In the genomic region with DNA sequence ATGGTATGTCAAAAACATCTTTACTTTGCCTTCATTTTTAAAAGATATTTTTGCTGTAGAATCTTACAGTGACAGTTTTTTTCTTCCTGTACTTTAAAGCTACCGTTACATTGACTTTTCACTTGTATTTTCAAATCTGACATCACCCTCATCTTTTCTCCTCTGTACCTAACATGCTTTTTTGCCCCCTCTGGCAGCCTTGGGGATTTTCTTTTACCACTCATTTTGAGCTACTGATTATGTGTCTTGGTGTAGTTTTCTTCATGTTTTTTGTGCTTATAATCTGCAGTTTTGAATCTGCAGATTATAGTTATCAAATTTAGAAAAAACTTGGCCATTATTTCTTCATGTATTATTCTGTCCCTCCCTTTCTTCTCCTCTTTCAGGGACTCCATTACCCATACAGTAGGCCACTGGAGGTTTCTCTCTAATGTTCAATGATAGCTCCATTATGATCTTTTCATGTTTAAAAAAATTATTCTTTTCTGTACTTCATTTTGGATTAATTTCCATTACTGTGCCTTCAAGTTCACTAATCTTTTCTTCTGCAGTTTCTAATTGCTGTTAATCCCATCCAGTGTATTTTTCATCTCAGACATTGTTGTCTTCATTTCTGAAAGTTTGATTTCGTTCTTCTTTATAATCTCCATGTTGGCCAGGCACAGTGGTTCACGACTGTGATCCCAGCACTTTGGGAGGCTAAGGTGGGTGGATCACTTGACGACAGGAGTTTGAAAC, we compare ENCODE assay signal across 24 cellular contexts.
DNase-seq lines count a peak whose midpoint lies in the region; ATAC-seq, FAIRE-seq and TF ChIP-seq lines count a peak whose summit lies in the region.
"Had no signal": no experiment of that assay in that cellular context is flagged by ENCODE, and none has a peak within 500 bp of the region (broad histone marks: within the 10 kb centered on the region; RNA-seq: fewer than 3 reads in every experiment).

No MANE protein-coding gene starts in this region.

- TF ChIP-seq POLR2A in GM12878 (IDR thresholded peaks at IDR 0.05; ENCODE audit: low read depth, low read length) = no peak

- no peaks in the 10 kb centered on the region for H3K9me2 ChIP-seq in GM23338 (ENCODE audit: insufficient read depth)

- H3K4me2 ChIP-seq in GM23338 (no peak overlapping the region), GM12878 (ENCODE audit: control insufficient read depth, insufficient read depth) (no peak overlapping the region)

- H3K27me3 Mint-ChIP-seq in GM23338 (ENCODE audit: insufficient read depth, low read depth, poor library complexity) (no peaks in the 10 kb centered on the region), mesothelial cell of epicardium (ENCODE audit: low read depth) (no peaks in the 10 kb centered on the region), WTC11 (ENCODE audit: low read depth) (no peaks in the 10 kb centered on the region)
- H3K27me3 Mint-ChIP-seq: B cell; CD8-positive, alpha-beta memory T cell; IgD-negative memory B cell had no signal

- TF ChIP-seq RAD21 in GM12878 (IDR thresholded peaks at IDR 0.05; ENCODE audit: insufficient read depth, low read depth, low read length) = no peak

- peaks cover 9% of the 10 kb centered on the region; the same call in 2 of the 3 replicates for H3K4me1 Mint-ChIP-seq in GM23338
- H3K4me1 Mint-ChIP-seq in mesothelial cell of epicardium = peaks cover 16% of the 10 kb centered on the region
- H3K4me1 Mint-ChIP-seq in WTC11 = peaks cover 15% of the 10 kb centered on the region

- H3K9me3 ChIP-seq in HEK293 (ENCODE audit: control insufficient read depth, insufficient read depth, low read depth, low read length) = no peaks in the 10 kb centered on the region
- H3K9me3 ChIP-seq in GM12878 (replicated peaks; ENCODE audit: control insufficient read depth, insufficient read depth, low read length) = peaks cover 17% of the 10 kb centered on the region

- H3K4me3 ChIP-seq in GM23338 = no peak overlapping the region
- H3K4me3 ChIP-seq in HEK293 (ENCODE audit: low read depth, low read length) = no peak overlapping the region
- H3K4me3 ChIP-seq in GM12878 = no peak overlapping the region

- ATAC-seq in GM23338 (no peak), GM12878 (no peak), WTC11 (no peak)
- ATAC-seq: PC-3 had no signal

- H3K4me3 Mint-ChIP-seq in GM23338 (no peak overlapping the region), mesothelial cell of epicardium (no peak overlapping the region), WTC11 (no peak overlapping the region)
- H3K4me3 Mint-ChIP-seq: B cell; CD8-positive, alpha-beta memory T cell; IgD-negative memory B cell had no signal

- SMC1A ChIA-PET in GM12878 (lab: Charles Lee; ENCODE audit: uncharacterized antibody, unreplicated experiment) = interaction anchor here (0.6 to 11.6 kb wide), 9 partner anchors 9 to 301 kb away, joined by 3 to 164 read pairs (median 3); no protein-coding TSS in a partner anchor

- POLR2A ChIA-PET in HEK293 (lab: Yijun Ruan, JAX) = interaction anchor here (0.6 kb wide), 1 partner anchor 117 kb away, joined by 5 read pairs; no protein-coding TSS in a partner anchor
- POLR2A ChIA-PET in GM12878 (lab: Charles Lee) = no interaction called here
- POLR2A ChIA-PET in WTC11 (lab: Charles Lee) = interaction anchor here (0.6 kb wide), 2 partner anchors 193 to 385 kb away, joined by 6 to 7 read pairs; no protein-coding TSS in a partner anchor

- H3K27me3 ChIP-seq in GM23338 (ENCODE audit: insufficient read depth) = no peaks in the 10 kb centered on the region
- H3K27me3 ChIP-seq in GM12878 (replicated peaks in 1 of 2; ENCODE audit: control insufficient read depth in 2 of 2, insufficient read depth in 2 of 2, low read length in 1 of 2) = no peaks in the 10 kb centered on the region

- in situ Hi-C loops in GM12878 (cut with MboI) = no loop called here

- 84% methylated on average over 4 of the region's 4 CpGs for WGBS in GM12878 (ENCODE audit: insufficient coverage, insufficient replicate concordance, low lambda C conversion rate, missing lambda C conversion rate)

- H2AFZ ChIP-seq in GM23338 (no peak overlapping the region), GM12878 (ENCODE audit: control insufficient read depth, low read depth, low read length) (no peak overlapping the region)

- CTCF ChIA-PET in HEK293 (lab: Yijun Ruan, JAX) (interaction anchor here (0.6 to 1.1 kb wide), 3 partner anchors 11 to 263 kb away, joined by 3 to 9 read pairs (median 4); no protein-coding TSS in a partner anchor), GM12878 (lab: Yijun Ruan, JAX) (interaction anchor here (1.4 to 1.7 kb wide), 3 partner anchors 13 to 147 kb away, joined by 3 to 5 read pairs (median 3); no protein-coding TSS in a partner anchor), WTC11 (lab: Charles Lee) (interaction anchor here (0.8 to 1.5 kb wide), 2 partner anchors 67 to 176 kb away, joined by 5 read pairs; no protein-coding TSS in a partner anchor)

- no peaks in the 10 kb centered on the region for H3F3A ChIP-seq in GM23338 (replicated peaks; ENCODE audit: low read depth)

- H3K27ac Mint-ChIP-seq in GM23338 (no peak overlapping the region), mesothelial cell of epicardium (no peak overlapping the region), WTC11 (no peak overlapping the region)
- H3K27ac Mint-ChIP-seq: B cell; CD8-positive, alpha-beta memory T cell had no signal

- H3K36me3 ChIP-seq in GM23338 (ENCODE audit: insufficient read depth) (no peaks in the 10 kb centered on the region), HEK293 (ENCODE audit: control insufficient read depth in 2 of 2, insufficient read depth in 1 of 2, low read length in 2 of 2) (no peaks in the 10 kb centered on the region), GM12878 (ENCODE audit: control insufficient read depth in 2 of 2, insufficient read depth in 2 of 2, low read length in 1 of 2) (peaks cover 0 to 3% of the 10 kb centered on the region in 2 experiments; a peak in 1 of 4 replicates)

- H3K9me3 Mint-ChIP-seq in GM23338 (peaks cover 20% of the 10 kb centered on the region), mesothelial cell of epicardium (peaks cover 35% of the 10 kb centered on the region), WTC11 (peaks cover 25% of the 10 kb centered on the region)

- 0 out of 4 replicates have a peak, but pooled peaks of 1 of the 2 experiments have one; percentile 21 for TF ChIP-seq CTCF in GM23338 (conservative IDR thresholded peaks at IDR 0.05; ENCODE audit: low read depth in 2 of 2)
- TF ChIP-seq CTCF in HEK293 (tag by site-specific recombination; IDR thresholded peaks at IDR 0.05) = no peak
- TF ChIP-seq CTCF in GM12878 (IDR thresholded peaks at IDR 0.05 in 2 of 3, conservative IDR thresholded peaks at IDR 0.05 in 1 of 3; ENCODE audit: control insufficient read depth in 2 of 3, extremely low read depth in 1 of 3, insufficient read depth in 1 of 3, low read depth in 3 of 3, low read length in 3 of 3) = 0 out of 6 replicates have a peak, but pooled peaks of 1 of the 3 experiments have one; percentile 10
- TF ChIP-seq CTCF in mesothelial cell of epicardium (IDR thresholded peaks at IDR 0.05; ENCODE audit: unreplicated experiment) = peak; percentile 30
- no peak for TF ChIP-seq CTCF in WTC11 (IDR thresholded peaks at IDR 0.05)

- no peak overlapping the region for H3K27ac ChIP-seq in GM23338 (ENCODE audit: low read depth)
- H3K27ac ChIP-seq in HEK293 (ENCODE audit: extremely low read depth, low read depth, low read length) = no peak overlapping the region
- H3K27ac ChIP-seq in GM12878 (ENCODE audit: control insufficient read depth, insufficient read depth) = no peak overlapping the region
- H3K27ac ChIP-seq: C4-2B had no signal

- H3K36me3 Mint-ChIP-seq in GM23338 (ENCODE audit: low read depth) = peaks cover 24% of the 10 kb centered on the region
- H3K36me3 Mint-ChIP-seq in mesothelial cell of epicardium = peaks cover 42% of the 10 kb centered on the region
- peaks cover 28% of the 10 kb centered on the region for H3K36me3 Mint-ChIP-seq in WTC11

- FAIRE-seq in GM12878 (lab: Jason Lieb, UNC) = no peak
- FAIRE-seq: H1 had no signal

- no peak overlapping the region for H3K9ac ChIP-seq in GM12878 (ENCODE audit: control insufficient read depth, insufficient read depth, low read length)

- intact Hi-C loops in GM12878 (cut with micrococcal nuclease; ENCODE audit: unreplicated experiment) = loop anchor here (5.0 kb wide), 1 partner anchor 52 kb away; no protein-coding TSS in a partner anchor

- RAD21 ChIA-PET in GM12878 (lab: Charles Lee; ENCODE audit: unreplicated experiment) = no interaction called here

- H3K4me1 ChIP-seq in GM23338 (ENCODE audit: insufficient read depth) = peaks cover 11% of the 10 kb centered on the region
- H3K4me1 ChIP-seq in HEK293 (ENCODE audit: control insufficient read depth, insufficient read depth, low read length) = no peaks in the 10 kb centered on the region
- H3K4me1 ChIP-seq in GM12878 (ENCODE audit: control insufficient read depth, insufficient read depth, low read length) = peaks cover 31% of the 10 kb centered on the region

- H3K79me2 ChIP-seq in GM23338 (replicated peaks; ENCODE audit: insufficient read depth) (no peaks in the 10 kb centered on the region), GM12878 (ENCODE audit: control insufficient read depth, insufficient read depth, low read length) (peaks cover 15% of the 10 kb centered on the region)

- H4K20me1 ChIP-seq in GM23338 (replicated peaks; ENCODE audit: insufficient read depth) (no peaks in the 10 kb centered on the region), GM12878 (ENCODE audit: control insufficient read depth, insufficient read depth) (no peaks in the 10 kb centered on the region)

- TF ChIP-seq EP300 in GM12878 (IDR thresholded peaks at IDR 0.05; ENCODE audit: borderline replicate concordance in 1 of 2, control insufficient read depth in 1 of 2, low read depth in 2 of 2, low read length in 2 of 2) = no peak

- DNase-seq in GM23338 (ENCODE audit: low spot score) (peak; percentile 24), GM12878 (ENCODE audit: low read depth, low spot score) (no peak), mesothelial cell of epicardium (ENCODE audit: low spot score in 2 of 2, unreplicated experiment in 2 of 2) (no peak), NCI-H82 (lab: John Stamatoyannopoulos, UW) (no peak), dermis blood vessel endothelial cell (no peak), WTC11 (ENCODE audit: low spot score) (no peak)
- DNase-seq: CD8-positive, alpha-beta memory T cell; DMS 273 treated with DMSO at 0.1 percent for 48 hours; DMS79; EL; GDM1; NCI-H1105 treated with DMSO at 0.1 percent for 48 hours; NCI-H146; NCI-H1930; NCI-H2107; NCI-H524; NCI-H774; NK-92 treated with Interleukin-12 subunit alpha and Interleukin-12 subunit beta, amount 100 ng/mL, for 24 hours; PC-3 had no signal

- no TSS peak for BruUV-seq in GM12878 (replicated peaks; lab: Mats Ljungman, UMichigan)

TF ChIP-seq in GM23338, 12 proteins besides CTCF, POLR2A, EP300 and RAD21 (continues in another document):
- TF ChIP-seq POLR2AphosphoS5 (IDR thresholded peaks at IDR 0.05; ENCODE audit: low read depth) = no peak

TF ChIP-seq in GM12878, 131 proteins besides CTCF, POLR2A, EP300 and RAD21 (continues in another document):
- TF ChIP-seq MEF2A (IDR thresholded peaks at IDR 0.05; ENCODE audit: insufficient read depth, low read depth, low read length) (no peak), TCF3 (IDR thresholded peaks at IDR 0.05; ENCODE audit: borderline replicate concordance, insufficient read depth, low read depth, low read length) (no peak)

TF ChIP-seq in WTC11, 78 proteins besides CTCF, POLR2A, EP300 and RAD21:
- TF ChIP-seq RELA (CRISPR knock-in tag; IDR thresholded peaks at IDR 0.05; ENCODE audit: borderline replicate concordance) = no peak
TF ChIP-seq in WTC11: peak in this region for 0.
